In genomic region chrX:20515841-20516461, GRCh38 we compare ENCODE assay signal across 8 cellular contexts.
A peak's percentile ranks its signal among the peaks of the same experiment; 100 is the strongest.
DNase-seq lines count a peak whose midpoint lies in the region; ATAC-seq and TF ChIP-seq lines count a peak whose summit lies in the region.

No MANE protein-coding gene starts in this region.

- H3K9me3 Mint-ChIP-seq in activated CD4-positive, alpha-beta T cell treated with anti-CD3 and anti-CD28 coated beads for 36 hours (ENCODE audit: low read depth): peaks cover 2% of the 10 kb centered on the region
- peaks cover 9% of the 10 kb centered on the region for H3K9me3 Mint-ChIP-seq in natural killer cell treated with Interleukin-12 subunit alpha and Interleukin-12 subunit beta and Interleukin-15 and Interleukin-18, amount 100 ng/mL, for 72 hours
- peaks cover 6% of the 10 kb centered on the region for H3K9me3 Mint-ChIP-seq in endodermal cell

- in situ Hi-C loops in astrocyte of the cerebellum (cut with HindIII; ENCODE audit: low sequenced_read_pairs): no loop called here

- no peaks in the 10 kb centered on the region for H3K36me3 Mint-ChIP-seq in activated CD4-positive, alpha-beta T cell treated with anti-CD3 and anti-CD28 coated beads for 36 hours (ENCODE audit: low read depth)
- peaks cover 22% of the 10 kb centered on the region for H3K36me3 Mint-ChIP-seq in natural killer cell treated with Interleukin-12 subunit alpha and Interleukin-12 subunit beta and Interleukin-15 and Interleukin-18, amount 100 ng/mL, for 72 hours
- H3K36me3 Mint-ChIP-seq in endodermal cell (ENCODE audit: low read depth): no peaks in the 10 kb centered on the region

- TF ChIP-seq CTCF in HFF-Myc (IDR thresholded peaks at IDR 0.05; ENCODE audit: low read depth, low read length, missing control alignments) (no peak), astrocyte of the cerebellum (IDR thresholded peaks at IDR 0.05; ENCODE audit: low read depth, low read length, missing control alignments) (no peak), endodermal cell (conservative IDR thresholded peaks at IDR 0.05) (no peak)

- H3K27me3 Mint-ChIP-seq in activated CD4-positive, alpha-beta T cell treated with anti-CD3 and anti-CD28 coated beads for 36 hours: peaks cover 25% of the 10 kb centered on the region
- H3K27me3 Mint-ChIP-seq in natural killer cell treated with Interleukin-12 subunit alpha and Interleukin-12 subunit beta and Interleukin-15 and Interleukin-18, amount 100 ng/mL, for 72 hours: no peaks in the 10 kb centered on the region
- peaks cover 9% of the 10 kb centered on the region for H3K27me3 Mint-ChIP-seq in endodermal cell (ENCODE audit: insufficient read depth)

- H3K9ac ChIP-seq in endodermal cell (ENCODE audit: extremely low read depth, low read length, poor library complexity, severe bottlenecking): no peak overlapping the region

- no peak overlapping the region for H3K27ac ChIP-seq in endodermal cell (ENCODE audit: low read depth, low read length)

- H3K9me3 ChIP-seq in MG63 (peaks cover 12% of the 10 kb centered on the region; the same call in 1 of the 2 replicates), endodermal cell (ENCODE audit: control insufficient read depth, low read length) (no peaks in the 10 kb centered on the region)

- peak; percentile 47 for DNase-seq in activated CD4-positive, alpha-beta T cell treated with anti-CD3 and anti-CD28 coated beads for 36 hours
- no peak for DNase-seq in activated CD4-positive, alpha-beta T cell treated with anti-CD3 and anti-CD28 coated beads for 1 hour
- DNase-seq in HFF-Myc (ENCODE audit: extremely low read depth, low read depth) (peak; percentile 74), MG63 (peak; percentile 6), astrocyte of the cerebellum (ENCODE audit: low read depth) (peak; percentile 84), HuH-7.5 (ENCODE audit: low spot score) (no peak), endodermal cell (no peak)
- peak; percentile 83 for DNase-seq in natural killer cell treated with Interleukin-12 subunit alpha and Interleukin-12 subunit beta and Interleukin-15 and Interleukin-18, amount 100 ng/mL, for 72 hours (ENCODE audit: low spot score)

- H3K4me1 Mint-ChIP-seq in activated CD4-positive, alpha-beta T cell treated with anti-CD3 and anti-CD28 coated beads for 36 hours: peaks cover 30% of the 10 kb centered on the region
- peaks cover 51 to 58% of the 10 kb centered on the region in 2 donors for H3K4me1 Mint-ChIP-seq in natural killer cell treated with Interleukin-12 subunit alpha and Interleukin-12 subunit beta and Interleukin-15 and Interleukin-18, amount 100 ng/mL, for 72 hours (ENCODE audit: low read depth in 2 of 2)
- H3K4me1 Mint-ChIP-seq in endodermal cell: peaks cover 2% of the 10 kb centered on the region

- H3K27me3 ChIP-seq in MG63 (no peaks in the 10 kb centered on the region), endodermal cell (ENCODE audit: control insufficient read depth, insufficient read depth, low read length, poor library complexity, severe bottlenecking) (no peaks in the 10 kb centered on the region)

- intact Hi-C loops in activated CD4-positive, alpha-beta T cell treated with anti-CD3 and anti-CD28 coated beads for 36 hours (cut with DNase I, micrococcal nuclease): loop anchor here (1.0 to 10.0 kb wide), 8 partner anchors 64 to 1456 kb away; partner anchors contain the start of gene RPS6KA3 (in 2 of the 2)

- no peak overlapping the region for H3K4me3 Mint-ChIP-seq in activated CD4-positive, alpha-beta T cell treated with anti-CD3 and anti-CD28 coated beads for 36 hours
- H3K4me3 Mint-ChIP-seq in natural killer cell treated with Interleukin-12 subunit alpha and Interleukin-12 subunit beta and Interleukin-15 and Interleukin-18, amount 100 ng/mL, for 72 hours: peak overlapping the region; percentile 74
- no peak overlapping the region for H3K4me3 Mint-ChIP-seq in endodermal cell

- no peaks in the 10 kb centered on the region for H3K4me1 ChIP-seq in endodermal cell (ENCODE audit: control insufficient read depth, insufficient read depth, low read length)

- H3K4me3 ChIP-seq in HFF-Myc (replicated peaks; ENCODE audit: low read depth, low read length) (no peak overlapping the region), MG63 (no peak overlapping the region), astrocyte of the cerebellum (ENCODE audit: low read depth, low read length) (no peak overlapping the region), endodermal cell (ENCODE audit: low read length) (no peak overlapping the region)

- peak; percentile 85 for ATAC-seq in activated CD4-positive, alpha-beta T cell treated with anti-CD3 and anti-CD28 coated beads for 36 hours
- ATAC-seq in natural killer cell treated with Interleukin-12 subunit alpha and Interleukin-12 subunit beta and Interleukin-15 and Interleukin-18, amount 100 ng/mL, for 72 hours: peak; percentile 90 to 91

- peak overlapping the region; percentile 42 for H3K27ac Mint-ChIP-seq in activated CD4-positive, alpha-beta T cell treated with anti-CD3 and anti-CD28 coated beads for 36 hours
- H3K27ac Mint-ChIP-seq in natural killer cell treated with Interleukin-12 subunit alpha and Interleukin-12 subunit beta and Interleukin-15 and Interleukin-18, amount 100 ng/mL, for 72 hours: peak overlapping the region; percentile 89 to 96
- no peak overlapping the region for H3K27ac Mint-ChIP-seq in endodermal cell

- H3K36me3 ChIP-seq in MG63 (no peaks in the 10 kb centered on the region), endodermal cell (ENCODE audit: control insufficient read depth, insufficient read depth, low read length) (no peaks in the 10 kb centered on the region)

- CTCF ChIA-PET in activated CD4-positive, alpha-beta T cell treated with anti-CD3 and anti-CD28 coated beads for 36 hours (lab: Charles Lee): interaction anchor here (0.9 to 2.1 kb wide), 7 partner anchors 9 to 268 kb away, joined by 3 to 7 read pairs (median 3); no protein-coding TSS in a partner anchor

- POLR2A ChIA-PET in activated CD4-positive, alpha-beta T cell treated with anti-CD3 and anti-CD28 coated beads for 36 hours (lab: Charles Lee): interaction anchor here (0.6 to 1.4 kb wide), 4 partner anchors 9 to 138 kb away, joined by 3 to 4 read pairs (median 4); no protein-coding TSS in a partner anchor

- WGBS in endodermal cell (ENCODE audit: insufficient coverage in 1 of 2, insufficient read length in 1 of 2), 2 experiments: 71 to 83% methylated on average over 1 of the region's 1 CpG

Comparison
In these comparisons a context has a peak if more than half of its experiments do, and no peak if none do; other contexts are left out.
1. DNase-seq: peak in activated CD4-positive, alpha-beta T cell treated with anti-CD3 and anti-CD28 coated beads for 36 hours (single experiment), HFF-Myc (single experiment), MG63 (single experiment), astrocyte of the cerebellum (single experiment) and natural killer cell treated with Interleukin-12 subunit alpha and Interleukin-12 subunit beta and Interleukin-15 and Interleukin-18, amount 100 ng/mL, for 72 hours (single experiment); none in activated CD4-positive, alpha-beta T cell treated with anti-CD3 and anti-CD28 coated beads for 1 hour (single experiment), HuH-7.5 (single experiment) and endodermal cell (single experiment).